Comparison of ENCODE assay signal across 16 cellular contexts in the genomic region with DNA sequence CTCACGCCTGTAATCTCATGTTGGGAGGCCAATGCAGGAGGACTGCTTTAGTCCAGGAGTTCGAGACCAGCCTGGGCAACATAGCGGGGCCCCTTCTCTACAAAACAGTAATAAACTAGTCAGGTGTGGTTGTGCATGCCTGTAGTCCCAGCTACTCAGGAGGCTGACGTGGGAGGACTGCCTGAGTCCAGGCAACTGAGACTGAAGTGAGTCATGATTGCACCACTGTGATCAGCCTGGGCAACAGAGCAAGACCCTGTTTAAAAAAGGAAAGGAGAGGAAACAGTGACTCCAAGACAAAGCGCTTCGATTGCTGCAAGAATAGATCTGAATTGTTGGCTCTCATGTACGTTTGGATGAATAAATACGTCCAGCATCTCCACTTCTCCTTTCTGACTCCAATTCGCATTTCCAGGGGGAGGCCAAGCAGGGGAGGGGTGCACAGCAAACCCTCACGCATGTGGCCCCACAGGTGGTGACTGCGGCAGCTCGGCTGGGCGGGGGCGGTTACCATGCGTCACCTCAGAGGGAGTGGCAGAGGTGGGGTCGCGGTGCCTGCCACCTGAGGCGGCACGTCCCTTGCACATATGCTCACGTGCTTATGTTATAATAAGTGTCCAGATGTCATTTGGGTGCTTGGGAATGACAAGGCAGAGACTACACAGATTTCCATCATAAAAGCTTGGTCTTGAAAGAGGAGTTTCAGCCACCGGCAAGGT.
DNase-seq lines count a peak whose midpoint lies in the region; ATAC-seq, FAIRE-seq and TF ChIP-seq lines count a peak whose summit lies in the region.
"Had no signal": no experiment of that assay in that cellular context is flagged by ENCODE, and none has a peak within 500 bp of the region (broad histone marks: within the 10 kb centered on the region; RNA-seq: fewer than 3 reads in every experiment).

No MANE protein-coding gene starts in this region.

- peaks cover 14% of the 10 kb centered on the region for H3K36me3 Mint-ChIP-seq in progenitor cell of endocrine pancreas (ENCODE audit: insufficient read depth)

- no peak for TF ChIP-seq EP300 in suprapubic skin (IDR thresholded peaks at IDR 0.05)
- no peak for TF ChIP-seq EP300 in stomach (IDR thresholded peaks at IDR 0.05)

- H3K9me3 ChIP-seq in heart left ventricle (no peaks in the 10 kb centered on the region), kidney (ENCODE audit: control insufficient read depth in 1 of 2, low read length in 2 of 2) (no peaks in the 10 kb centered on the region), suprapubic skin (no peaks in the 10 kb centered on the region), stomach (no peaks in the 10 kb centered on the region)
- H3K9me3 ChIP-seq: MG63, SK-N-SH had no signal

- no peak overlapping the region for H3K9ac ChIP-seq in kidney (ENCODE audit: low read length in 2 of 2)
- H3K9ac ChIP-seq: SK-N-SH had no signal

- TF ChIP-seq POLR2A in heart left ventricle (IDR thresholded peaks at IDR 0.05) (no peak), suprapubic skin (IDR thresholded peaks at IDR 0.05) (no peak), stomach (IDR thresholded peaks at IDR 0.05) (no peak)

- H3K4me1 ChIP-seq in heart left ventricle (no peaks in the 10 kb centered on the region), kidney (ENCODE audit: control insufficient read depth in 1 of 2, insufficient read depth in 1 of 2, low read depth in 1 of 2, low read length in 2 of 2) (no peaks in the 10 kb centered on the region), suprapubic skin (no peaks in the 10 kb centered on the region), stomach (no peaks in the 10 kb centered on the region)

- H3K4me1 Mint-ChIP-seq in progenitor cell of endocrine pancreas (ENCODE audit: low read depth), result no peaks in the 10 kb centered on the region

- 94 to 95% (median 95%) methylated on average over 21 of the region's 21 CpGs for WGBS in heart left ventricle, 4 donors
- WGBS in suprapubic skin, result 96% methylated on average over 21 of the region's 21 CpGs
- WGBS in stomach, 5 donors, result 91 to 96% (median 93%) methylated on average over 17 to 21 of the region's 21 CpGs

- H3K4me3 ChIP-seq in heart left ventricle (no peak overlapping the region), kidney (ENCODE audit: low read length in 2 of 2) (no peak overlapping the region), suprapubic skin (no peak overlapping the region), stomach (no peak overlapping the region)
- H3K4me3 ChIP-seq: MG63 had no signal

- no peak overlapping the region for H3K27ac ChIP-seq in heart left ventricle
- 0 out of 2 replicates have a peak overlapping the region, but pooled peaks have one; percentile 2 for H3K27ac ChIP-seq in RWPE1
- H3K27ac ChIP-seq in kidney (ENCODE audit: low read depth in 2 of 2, low read length in 2 of 2), result no peak overlapping the region
- no peak overlapping the region for H3K27ac ChIP-seq in suprapubic skin
- no peak overlapping the region for H3K27ac ChIP-seq in stomach

- intact Hi-C loops in Right ventricle myocardium inferior (cut with DNase I) (no loop called here), heart left ventricle (cut with DNase I) (no loop called here), kidney (cut with DNase I) (no loop called here), stomach (cut with DNase I; ENCODE audit: low total_unique reads) (no loop called here)

- DNase-seq in Right ventricle myocardium inferior (ENCODE audit: missing footprints), result peak; percentile 42
- DNase-seq in heart left ventricle, result no peak
- no peak for DNase-seq in RWPE1 (ENCODE audit: low spot score)
- DNase-seq in kidney, result peak; percentile 63
- peak; percentile 62 to 72 for DNase-seq in suprapubic skin (ENCODE audit: low spot score in 2 of 2)
- DNase-seq in SHP77 treated with DMSO at 0.1 percent for 48 hours (lab: John Stamatoyannopoulos, UW), result no peak
- no peak for DNase-seq in progenitor cell of endocrine pancreas (ENCODE audit: low spot score, unreplicated experiment)
- DNase-seq in stomach, result no peak
- DNase-seq: C1 segment of cervical spinal cord, MG63, NCI-H2029, NCI-H510A, Right ventricle myocardium superior, SK-N-SH had no signal

- ATAC-seq in Right ventricle myocardium inferior, result no peak
- no peak for ATAC-seq in heart left ventricle

- peaks cover 0 to 52% (median 39%) of the 10 kb centered on the region in 9 donors for H3K36me3 ChIP-seq in heart left ventricle
- peaks cover 0 to 2% of the 10 kb centered on the region in 2 donors for H3K36me3 ChIP-seq in kidney (ENCODE audit: control insufficient read depth in 1 of 2, insufficient read depth in 2 of 2, low read length in 2 of 2)
- peaks cover 21% of the 10 kb centered on the region for H3K36me3 ChIP-seq in suprapubic skin
- H3K36me3 ChIP-seq in stomach, result peaks cover 21 to 74% (median 65%) of the 10 kb centered on the region in 4 donors
- H3K36me3 ChIP-seq: MG63 had no signal

- FAIRE-seq in kidney (lab: Jason Lieb, UNC), result no peak
- FAIRE-seq: G401.6, H54 had no signal

- H3K4me3 Mint-ChIP-seq in progenitor cell of endocrine pancreas (ENCODE audit: low read depth), result no peak overlapping the region

- TF ChIP-seq CTCF in heart left ventricle (IDR thresholded peaks at IDR 0.05) (no peak), RWPE1 (conservative IDR thresholded peaks at IDR 0.05; ENCODE audit: low read depth) (no peak), kidney (IDR thresholded peaks at IDR 0.05; ENCODE audit: borderline replicate concordance, extremely low read depth, insufficient read depth) (no peak), suprapubic skin (IDR thresholded peaks at IDR 0.05) (no peak), progenitor cell of endocrine pancreas (IDR thresholded peaks at IDR 0.05; ENCODE audit: unreplicated experiment) (no peak), stomach (IDR thresholded peaks at IDR 0.05) (no peak)

- CTCF ChIA-PET in RWPE1 (lab: Yijun Ruan, JAX), result no interaction called here

- no peaks in the 10 kb centered on the region for H3K27me3 Mint-ChIP-seq in progenitor cell of endocrine pancreas

- H3K9me3 Mint-ChIP-seq in progenitor cell of endocrine pancreas (ENCODE audit: low read depth), result no peaks in the 10 kb centered on the region

- H3K27ac Mint-ChIP-seq in progenitor cell of endocrine pancreas, result no peak overlapping the region

- POLR2A ChIA-PET in RWPE1 (lab: Yijun Ruan, JAX; ENCODE audit: low non-redundant PET), result no interaction called here

- H3K27me3 ChIP-seq in heart left ventricle (no peaks in the 10 kb centered on the region), suprapubic skin (no peaks in the 10 kb centered on the region), stomach (no peaks in the 10 kb centered on the region)
- H3K27me3 ChIP-seq: MG63 had no signal

Comparison
In these comparisons a context has a peak if more than half of its experiments do, and no peak if none do; other contexts are left out.
1. DNase-seq: peak in Right ventricle myocardium inferior (single experiment), kidney (single experiment) and suprapubic skin (2 of 2); none in heart left ventricle (0 of 5), RWPE1 (single experiment), SHP77 treated with DMSO at 0.1 percent for 48 hours (single experiment), progenitor cell of endocrine pancreas (single experiment) and stomach (single experiment).